Comparison of ENCODE assay signal across 7 cellular contexts in genomic region chr6:159979136-159979874, GRCh38. TPM values are rescaled to one million over a fixed set of nuclear protein-coding genes. Genes with fewer than 3 reads are reported as not detected.
A peak's percentile ranks its signal among the peaks of the same experiment; 100 is the strongest.
DNase-seq lines count a peak whose midpoint lies in the region; ATAC-seq and TF ChIP-seq lines count a peak whose summit lies in the region.

No MANE protein-coding gene starts in this region.

- H3K9me3 ChIP-seq in gastrocnemius medialis: no peaks in the 10 kb centered on the region

- in situ Hi-C loops in gastrocnemius medialis (cut with MboI; ENCODE audit: low sequenced_read_pairs in 4 of 4): loop anchor here in 1 of 4 donors (10.0 kb wide), 1 partner anchor 285 kb away; the partner anchor contains the start of gene SOD2

- H3K4me3 ChIP-seq in epithelial cell of esophagus (ENCODE audit: low read length) (no peak overlapping the region), gastrocnemius medialis (peak overlapping the region in 1 of 4 donors; percentile 31)

- TF ChIP-seq CTCF in epithelial cell of esophagus (IDR thresholded peaks at IDR 0.05; ENCODE audit: insufficient read depth, low read depth, low read length, missing control alignments): no peak
- TF ChIP-seq CTCF in gastrocnemius medialis (IDR thresholded peaks at IDR 0.05 in 4 of 5, conservative IDR thresholded peaks at IDR 0.05 in 1 of 5): no peak

- peak in 1 of 2 donors; percentile 39 for TF ChIP-seq POLR2A in gastrocnemius medialis (IDR thresholded peaks at IDR 0.05)

- intact Hi-C loops in gastrocnemius medialis (cut with DNase I; ENCODE audit: low total_unique reads): loop anchor here (1.0 to 5.0 kb wide), 2 partner anchors 45 to 852 kb away; no protein-coding TSS in a partner anchor

- H3K27me3 ChIP-seq in gastrocnemius medialis: no peaks in the 10 kb centered on the region

- ATAC-seq in GM18520 (IDR thresholded peaks at IDR 0.05; ENCODE audit: unreplicated experiment): peak; percentile 65
- peak; percentile 58 for ATAC-seq in HG02763 (IDR thresholded peaks at IDR 0.05; ENCODE audit: unreplicated experiment)
- peak; percentile 63 to 80 for ATAC-seq in gastrocnemius medialis

- peak overlapping the region; percentile 89 to 98 (median 96) for H3K27ac ChIP-seq in gastrocnemius medialis

- DNase-seq in NCI-H1417 (lab: John Stamatoyannopoulos, UW) (peak; percentile 82 to 96 (median 87)), epithelial cell of esophagus (ENCODE audit: low read depth) (peak; percentile 88), gastrocnemius medialis (peak; percentile 57 to 79), ecto neural progenitor cell (ENCODE audit: low spot score) (no peak)
- DNase-seq in activated CD4-positive, alpha-beta T cell treated with anti-CD3 and anti-CD28 coated beads, Interleukin-2, amount 50 U/mL, for 48 hours: peak; percentile 63 to 74

- H3K4me1 ChIP-seq in gastrocnemius medialis: peaks cover 98 to 99% of the 10 kb centered on the region in 2 donors

- H3K36me3 ChIP-seq in gastrocnemius medialis: no peaks in the 10 kb centered on the region

RNA-seq across cellular contexts. Expression of gene IGF2R, which starts 10.4 kb away (rescaled TPM):
- 100 to 1,000 TPM in 3 of 4 donors, 10 to 100 TPM in 1; 56.6 to 134 (median 108) TPM for total RNA-seq in gastrocnemius medialis
